ENCODE assay signal across 24 cellular contexts in the genomic region with DNA sequence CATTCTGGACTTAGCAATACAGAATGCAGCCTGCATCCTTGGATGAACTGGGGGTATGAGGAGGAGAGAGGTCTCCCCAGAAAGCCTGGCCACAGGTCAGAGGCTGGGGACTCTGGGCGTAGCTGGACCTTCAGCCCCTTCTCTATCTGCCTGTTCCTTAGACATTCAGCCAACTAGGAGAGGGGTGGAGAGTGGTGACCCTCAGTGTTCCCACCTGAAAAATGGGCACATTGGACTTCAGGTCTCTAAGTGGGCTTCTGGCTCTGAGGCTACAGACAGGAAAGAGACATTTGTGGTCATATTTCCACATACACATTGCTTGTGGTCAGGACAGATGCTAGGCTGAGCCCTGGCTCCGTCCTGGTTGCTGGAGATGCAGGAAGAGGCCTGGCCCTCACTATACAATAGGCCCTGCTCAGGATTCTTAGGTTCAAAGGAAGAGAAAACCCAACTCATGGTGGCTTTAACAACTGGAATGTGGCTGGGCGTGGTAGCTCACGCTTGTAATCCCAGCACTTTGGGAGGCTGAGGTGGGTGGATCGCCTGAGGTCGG. TPM values are rescaled to one million over a fixed set of nuclear protein-coding genes. Genes with fewer than 3 reads are reported as not detected.
DNase-seq lines count a peak whose midpoint lies in the region; ATAC-seq, FAIRE-seq and TF ChIP-seq lines count a peak whose summit lies in the region.
"Had no signal": no experiment of that assay in that cellular context is flagged by ENCODE, and none has a peak within 500 bp of the region (broad histone marks: within the 10 kb centered on the region; RNA-seq: fewer than 3 reads in every experiment).

No MANE protein-coding gene starts in this region.

- H3K4me1 Mint-ChIP-seq in neural progenitor cell, result peaks cover 47% of the 10 kb centered on the region
- H3K4me1 Mint-ChIP-seq: stimulated activated naive B cell treated with anti-CD40 and anti-IgM and Interleukin-4, amounts not matched to agents 10 μg/mL and 1 μg/mL and 100 μg/mL, for 72 hours had no signal

- peak overlapping the region; percentile 54 for H3K4me3 Mint-ChIP-seq in neural progenitor cell
- H3K4me3 Mint-ChIP-seq: nephron progenitor cell; stimulated activated naive B cell treated with anti-CD40 and anti-IgM and Interleukin-4, amounts not matched to agents 10 μg/mL and 1 μg/mL and 100 μg/mL, for 72 hours; T-helper 2 cell treated with Interferon-gamma antibody and Interleukin-4, amounts not matched to agents 5 μg/mL and 100 μg/mL, for 36 hours had no signal

- ATAC-seq in esophagus mucosa, result no peak
- ATAC-seq: right lobe of liver; stimulated activated naive B cell treated with anti-CD40 and anti-IgM and Interleukin-4, amounts not matched to agents 10 μg/mL and 1 μg/mL and 100 μg/mL, for 72 hours had no signal

- DNase-seq in H4 (ENCODE audit: low spot score) (peak; percentile 55), NB4 (ENCODE audit: low read depth) (peak; percentile 55), choroid plexus epithelial cell (ENCODE audit: low read depth) (peak; percentile 61), neural progenitor cell (ENCODE audit: low spot score) (no peak), H54 (ENCODE audit: insufficient read length, low spot score) (no peak), GM12892 (ENCODE audit: insufficient read length) (no peak)
- DNase-seq: activated CD4-positive, alpha-beta T cell treated with anti-CD3 and anti-CD28 coated beads for 48 hours; activated CD8-positive, alpha-beta memory T cell treated with anti-CD3 and anti-CD28 coated beads for 24 hours; activated gamma-delta T cell treated with Interleukin-2 at 50 U/mL for 16 hours; activated T-cell treated with anti-CD3 and anti-CD28 coated beads, Interleukin-2, amount 50 U/mL, for 1 hour; C1 segment of cervical spinal cord; Caco-2; DMS79 treated with DMSO at 0.1 percent for 48 hours; NCI-H1436 treated with DMSO at 0.1 percent for 48 hours; NCI-H748 treated with DMSO at 0.1 percent for 48 hours; nephron progenitor cell; stimulated activated naive B cell treated with anti-CD40 and anti-IgM and Interleukin-4, amounts not matched to agents 10 μg/mL and 1 μg/mL and 100 μg/mL, for 72 hours; upper lobe of left lung had no signal

- FAIRE-seq in H54 (lab: Jason Lieb, UNC), result no peak
- no peak for FAIRE-seq in GM12892 (lab: Jason Lieb, UNC)

- no peaks in the 10 kb centered on the region for H3K27me3 ChIP-seq in neural progenitor cell
- H3K27me3 ChIP-seq: right lobe of liver, upper lobe of left lung had no signal

- no peak overlapping the region for H3K27ac Mint-ChIP-seq in neural progenitor cell
- H3K27ac Mint-ChIP-seq: nephron progenitor cell; stimulated activated naive B cell treated with anti-CD40 and anti-IgM and Interleukin-4, amounts not matched to agents 10 μg/mL and 1 μg/mL and 100 μg/mL, for 72 hours; T-helper 2 cell treated with Interferon-gamma antibody and Interleukin-4, amounts not matched to agents 5 μg/mL and 100 μg/mL, for 36 hours had no signal

- H3K4me3 ChIP-seq in NB4 (ENCODE audit: low read depth, low read length), result no peak overlapping the region
- no peak overlapping the region for H3K4me3 ChIP-seq in choroid plexus epithelial cell (ENCODE audit: low read depth, low read length)
- H3K4me3 ChIP-seq in neural progenitor cell, result no peak overlapping the region
- H3K4me3 ChIP-seq: dorsolateral prefrontal cortex, lung, right lobe of liver, SK-N-MC, upper lobe of left lung had no signal

- H3K36me3 Mint-ChIP-seq in neural progenitor cell, result peaks cover 2% of the 10 kb centered on the region

- no peaks in the 10 kb centered on the region for H4K20me1 ChIP-seq in neural progenitor cell (ENCODE audit: low read depth)

- H3F3A ChIP-seq in neural progenitor cell (ENCODE audit: low read depth), result peaks cover 16% of the 10 kb centered on the region

- H3K27me3 Mint-ChIP-seq in neural progenitor cell (ENCODE audit: insufficient read depth, low read depth), result peaks cover 20% of the 10 kb centered on the region

- no peaks in the 10 kb centered on the region for H3K9me3 ChIP-seq in neural progenitor cell (ENCODE audit: low read depth)
- H3K9me3 ChIP-seq: right lobe of liver, upper lobe of left lung had no signal

- no peaks in the 10 kb centered on the region for H3K79me2 ChIP-seq in neural progenitor cell (ENCODE audit: low read depth)

- no peak overlapping the region for H3K9ac ChIP-seq in neural progenitor cell

- no peak overlapping the region for H2AFZ ChIP-seq in neural progenitor cell (replicated peaks)

- H3K4me1 ChIP-seq in neural progenitor cell, result peaks cover 20% of the 10 kb centered on the region
- H3K4me1 ChIP-seq: right lobe of liver had no signal

- no peak overlapping the region for H3K27ac ChIP-seq in neural progenitor cell
- H3K27ac ChIP-seq: dorsolateral prefrontal cortex, right lobe of liver, SK-N-MC had no signal

- TF ChIP-seq POLR2A in NB4 (IDR thresholded peaks at IDR 0.05; ENCODE audit: extremely low read depth, insufficient read length) (no peak), H54 (IDR thresholded peaks at IDR 0.05; ENCODE audit: low read depth, low read length) (no peak), GM12892 (IDR thresholded peaks at IDR 0.05; ENCODE audit: low read depth, low read length) (no peak)

- TF ChIP-seq CTCF in NB4 (IDR thresholded peaks at IDR 0.05; ENCODE audit: low read depth, low read length) (no peak), choroid plexus epithelial cell (conservative IDR thresholded peaks at IDR 0.05; ENCODE audit: low read depth, low read length) (no peak), neural progenitor cell (IDR thresholded peaks at IDR 0.05) (no peak)

- H3K4me2 ChIP-seq in neural progenitor cell, result no peak overlapping the region

- no peaks in the 10 kb centered on the region for H3K36me3 ChIP-seq in neural progenitor cell
- H3K36me3 ChIP-seq: right lobe of liver, upper lobe of left lung had no signal

- peaks cover 13% of the 10 kb centered on the region for H3K9me3 Mint-ChIP-seq in neural progenitor cell
- H3K9me3 Mint-ChIP-seq: T-helper 2 cell treated with Interferon-gamma antibody and Interleukin-4, amounts not matched to agents 5 μg/mL and 100 μg/mL, for 36 hours had no signal

RNA-seq across cellular contexts. Expression of a gene that starts 30.1 kb away (rescaled TPM):
- 0.37 and 1.7 TPM in 2 replicates for total RNA-seq in H4 (2014; rRNA removed; shearing (Covaris generic))
- 0.71 and 7.7 TPM in 2 replicates for total RNA-seq in neural progenitor cell (ENCODE audit: low replicate concordance)
- total RNA-seq in esophagus mucosa, result 4.5 TPM
- 11.2 TPM for polyA plus RNA-seq in GM12892 (2012; ENCODE audit: missing spikeins)

Comparison
In these comparisons a context has a peak if more than half of its experiments do, and no peak if none do; other contexts are left out.
1. DNase-seq: peak in H4 (single experiment), NB4 (single experiment) and choroid plexus epithelial cell (single experiment); none in neural progenitor cell (single experiment), H54 (single experiment) and GM12892 (single experiment).